In the genomic region with DNA sequence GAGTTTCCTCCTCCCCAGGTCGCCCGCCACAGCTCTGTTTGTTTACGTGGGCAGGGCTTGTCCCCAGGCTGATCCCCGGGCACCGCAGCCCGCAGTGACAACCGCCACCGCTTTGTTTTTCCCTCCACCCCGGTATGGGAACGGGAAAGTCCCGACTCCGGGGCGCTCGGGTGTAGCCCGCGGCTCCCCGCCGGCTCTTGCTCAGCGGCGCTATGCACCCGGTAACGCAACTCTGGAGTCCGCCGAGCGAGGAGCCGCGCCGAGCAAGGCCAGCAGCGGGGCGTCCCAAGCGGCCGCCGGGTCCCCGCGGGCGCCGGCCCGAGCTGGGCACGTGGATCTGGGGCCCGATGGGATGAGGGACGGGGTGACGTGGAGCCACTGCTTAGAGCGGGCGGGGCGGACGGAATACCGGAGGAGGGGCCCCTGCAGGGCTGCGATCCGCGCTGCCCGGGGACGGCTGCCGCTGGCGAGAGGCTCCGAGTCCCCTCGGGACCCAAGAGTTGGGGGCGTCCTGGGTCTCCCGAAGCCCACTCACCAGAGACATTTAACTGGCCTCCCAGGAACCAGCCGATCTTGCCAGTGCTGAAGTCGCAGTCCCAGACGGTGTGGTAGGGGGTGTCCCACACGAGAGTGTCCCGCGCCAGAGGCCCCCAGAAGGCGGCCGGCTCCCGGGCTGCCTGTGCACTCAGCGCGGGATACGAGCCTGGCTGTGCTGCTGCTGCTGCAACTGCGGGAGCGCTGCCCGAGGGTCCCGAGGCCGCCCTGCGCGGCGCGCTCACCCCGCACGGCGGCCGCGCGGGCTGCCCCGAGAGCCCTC, we compare ENCODE assay signal across 9 cellular contexts. TPM values are rescaled to one million over a fixed set of nuclear protein-coding genes. Genes with fewer than 3 reads are reported as not detected.
DNase-seq lines count a peak whose midpoint lies in the region; ATAC-seq and TF ChIP-seq lines count a peak whose summit lies in the region.
"Had no signal": no experiment of that assay in that cellular context is flagged by ENCODE, and none has a peak within 500 bp of the region (broad histone marks: within the 10 kb centered on the region; RNA-seq: fewer than 3 reads in every experiment).

No MANE protein-coding gene starts in this region.

- POLR2A ChIA-PET in CD4-positive, alpha-beta T cell (lab: Charles Lee) = interaction anchor here (0.5 to 3.5 kb wide), 29 partner anchors 9 to 1707 kb away, joined by 3 to 77 read pairs (median 4); partner anchors contain the start of genes APMAP, CST7, ENTPD6 and GINS1

- peaks cover 13% of the 10 kb centered on the region for H3K36me3 Mint-ChIP-seq in CD4-positive, alpha-beta T cell (ENCODE audit: low read depth)

- peak overlapping the region; percentile 89 for H3K27ac ChIP-seq in CD4-positive, alpha-beta T cell (ENCODE audit: low read depth, low read length)
- peak overlapping the region; percentile 25 for H3K27ac ChIP-seq in SJSA1
- H3K27ac ChIP-seq in cardiac muscle cell = no peak overlapping the region
- H3K27ac ChIP-seq in upper lobe of right lung = peak overlapping the region; percentile 95

- H3K9me3 ChIP-seq in CD4-positive, alpha-beta T cell (ENCODE audit: control insufficient read depth, low read length) = no peaks in the 10 kb centered on the region
- H3K9me3 ChIP-seq in SJSA1 (replicated peaks) = no peaks in the 10 kb centered on the region
- H3K9me3 ChIP-seq in cardiac muscle cell (ENCODE audit: low read depth) = no peaks in the 10 kb centered on the region
- no peaks in the 10 kb centered on the region for H3K9me3 ChIP-seq in upper lobe of right lung

- H3K36me3 ChIP-seq in SJSA1 (no peaks in the 10 kb centered on the region), cardiac muscle cell (no peaks in the 10 kb centered on the region), upper lobe of right lung (no peaks in the 10 kb centered on the region)

- CTCF ChIA-PET in CD4-positive, alpha-beta T cell (lab: Charles Lee) = interaction anchor here (1.1 to 3.6 kb wide), 3 partner anchors 14 to 137 kb away, joined by 3 to 13 read pairs (median 3); no protein-coding TSS in a partner anchor

- H3K4me3 Mint-ChIP-seq in CD4-positive, alpha-beta T cell = peak overlapping the region; percentile 88

- H3K4me1 ChIP-seq in SJSA1 (replicated peaks) = peaks cover 24% of the 10 kb centered on the region
- no peaks in the 10 kb centered on the region for H3K4me1 ChIP-seq in cardiac muscle cell (ENCODE audit: low read depth)
- peaks cover 52% of the 10 kb centered on the region for H3K4me1 ChIP-seq in upper lobe of right lung

- H3K27ac Mint-ChIP-seq in CD4-positive, alpha-beta T cell = peak overlapping the region; percentile 88

- intact Hi-C loops in CD4-positive, alpha-beta T cell (cut with DNase I, micrococcal nuclease) = loop anchor here in 1 of 2 experiments (5.0 to 10.0 kb wide), 4 partner anchors 190 to 1705 kb away; partner anchors contain the start of genes ABHD12, NAPB, NXT1 and PYGB
- intact Hi-C loops in posterior cingulate gyrus (cut with DNase I) (loop anchor here (2.0 kb wide), 1 partner anchor 25 kb away; no protein-coding TSS in a partner anchor), upper lobe of right lung (cut with DNase I) (no loop called here)

- no peaks in the 10 kb centered on the region for H3K27me3 Mint-ChIP-seq in CD4-positive, alpha-beta T cell

- no peaks in the 10 kb centered on the region for H3K9me3 Mint-ChIP-seq in CD4-positive, alpha-beta T cell

- no peak for TF ChIP-seq CTCF in CD4-positive, alpha-beta T cell (IDR thresholded peaks at IDR 0.05)
- TF ChIP-seq CTCF in cardiac muscle cell (IDR thresholded peaks at IDR 0.05; ENCODE audit: low read depth, low read length) = no peak
- TF ChIP-seq CTCF in upper lobe of right lung (IDR thresholded peaks at IDR 0.05) = no peak

- H3K4me3 ChIP-seq in SJSA1 (peak overlapping the region; percentile 61), cardiac muscle cell (peak overlapping the region; percentile 16), upper lobe of right lung (peak overlapping the region; percentile 75)

- ATAC-seq in CD4-positive, alpha-beta T cell (ENCODE audit: poor library complexity) = peak; percentile 45
- ATAC-seq in GM19372 (IDR thresholded peaks at IDR 0.05; ENCODE audit: low read depth, unreplicated experiment) = peak; percentile 34
- peak; percentile 25 for ATAC-seq in HG03520 (IDR thresholded peaks at IDR 0.05; ENCODE audit: unreplicated experiment)
- ATAC-seq in upper lobe of right lung = peak; percentile 86

- no peaks in the 10 kb centered on the region for H3K27me3 ChIP-seq in CD4-positive, alpha-beta T cell (ENCODE audit: control insufficient read depth, insufficient read depth, low read length)
- H3K27me3 ChIP-seq in SJSA1 (replicated peaks) = no peaks in the 10 kb centered on the region; the same call in 1 of the 2 replicates
- H3K27me3 ChIP-seq in cardiac muscle cell = peaks cover 97% of the 10 kb centered on the region
- H3K27me3 ChIP-seq in upper lobe of right lung = no peaks in the 10 kb centered on the region

- peaks cover 63% of the 10 kb centered on the region for H3K4me1 Mint-ChIP-seq in CD4-positive, alpha-beta T cell (ENCODE audit: low read depth)

- peak; percentile 45 to 84 (median 64) for DNase-seq in CD4-positive, alpha-beta T cell
- DNase-seq in SJSA1 (ENCODE audit: low read depth in 1 of 2, low spot score in 2 of 2) = peak; percentile 72 to 75
- DNase-seq in activated naive CD4-positive, alpha-beta T cell treated with anti-CD3 and anti-CD28 coated beads, Interleukin-2, amount 50 U/mL, for 16 hours = peak; percentile 64
- DNase-seq in cardiac muscle cell (ENCODE audit: low read depth in 1 of 2, low spot score in 1 of 2) = peak; percentile 50 to 55
- DNase-seq in posterior cingulate gyrus = peak; percentile 59 to 95 (median 70)
- DNase-seq in upper lobe of right lung = peak; percentile 93

RNA-seq across cellular contexts. Expression of gene ACSS1, which starts 0.5 kb away (rescaled TPM):
- 10 to 100 TPM; 18.9 TPM for total RNA-seq in CD4-positive, alpha-beta T cell
- 3.8 and 4.9 TPM in 2 replicates for total RNA-seq in SJSA1 (2014; rRNA removed; shearing (Covaris generic))
- total RNA-seq in cardiac muscle cell (not detected in 2 replicates), upper lobe of right lung (37.2 TPM)
- not detected in 2 replicates for polyA plus RNA-seq in cardiac muscle cell

RNA-seq across cellular contexts. Expression of gene VSX1, which starts 24.5 kb away (rescaled TPM):
- not detected for total RNA-seq in CD4-positive, alpha-beta T cell
- total RNA-seq in SJSA1 (2014; rRNA removed; shearing (Covaris generic)) = not detected in 2 replicates
- total RNA-seq in cardiac muscle cell (not detected in 2 replicates), upper lobe of right lung (not detected)
- not detected in 2 replicates for polyA plus RNA-seq in cardiac muscle cell
- total RNA-seq: glomerular endothelial cell had no signal

Comparison
In these comparisons a context has a peak if more than half of its experiments do, and no peak if none do; other contexts are left out.
1. ATAC-seq: peak in every context shown above with its lines; median percentile 86 in upper lobe of right lung; 45 in CD4-positive, alpha-beta T cell; 34 in GM19372; 25 in HG03520.
2. H3K4me3 ChIP-seq: peak in every context shown above with its lines; median percentile 75 in upper lobe of right lung; 61 in SJSA1; 16 in cardiac muscle cell.